Comparison of ENCODE assay signal across 9 cellular contexts in the genomic region with DNA sequence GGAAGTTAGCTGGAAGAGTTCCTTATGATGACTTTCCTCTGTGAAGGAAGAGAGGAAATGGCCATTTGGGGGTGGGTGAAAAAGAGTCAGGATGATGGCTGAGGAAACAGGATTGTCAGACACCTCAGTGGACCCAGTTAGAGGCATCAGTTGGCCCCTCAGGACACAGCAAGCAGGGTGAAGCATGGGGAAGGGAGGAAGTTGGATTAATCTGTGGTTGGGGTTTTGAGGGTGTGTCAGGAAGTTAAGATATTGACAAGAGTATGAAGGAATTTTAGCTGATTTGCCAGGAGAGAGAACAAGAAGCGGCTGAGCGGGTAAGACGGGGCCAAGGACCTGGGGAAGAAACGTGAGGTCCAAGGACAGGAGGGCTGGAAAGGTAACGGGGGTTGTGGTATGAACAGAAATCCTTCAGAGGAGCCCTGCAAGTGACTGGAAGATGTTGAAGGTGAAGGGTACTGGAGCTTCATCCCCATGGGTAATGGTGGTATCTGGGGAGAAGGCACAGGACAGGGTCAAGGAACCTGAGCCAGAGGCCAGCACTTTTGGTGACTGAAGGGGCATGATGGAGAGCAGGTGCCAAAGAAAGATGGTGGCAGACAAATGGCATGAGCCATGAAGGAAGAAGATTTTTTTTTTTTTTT. TPM values are rescaled to one million over a fixed set of nuclear protein-coding genes. Genes with fewer than 3 reads are reported as not detected.
DNase-seq lines count a peak whose midpoint lies in the region; ATAC-seq and TF ChIP-seq lines count a peak whose summit lies in the region.
"Had no signal": no experiment of that assay in that cellular context is flagged by ENCODE, and none has a peak within 500 bp of the region (broad histone marks: within the 10 kb centered on the region; RNA-seq: fewer than 3 reads in every experiment).

No MANE protein-coding gene starts in this region.

- no TSS peak for BruUV-seq in Calu3 (replicated peaks; lab: Mats Ljungman, UMichigan)

- H3K9me2 ChIP-seq in Loucy (replicated peaks; ENCODE audit: low read depth, low read length): no peaks in the 10 kb centered on the region

- H3K9me3 Mint-ChIP-seq in Calu3 (ENCODE audit: low read depth, unreplicated experiment) (no peaks in the 10 kb centered on the region), neural progenitor cell (no peaks in the 10 kb centered on the region)
- no peaks in the 10 kb centered on the region for H3K9me3 Mint-ChIP-seq in activated naive CD8-positive, alpha-beta T cell treated with anti-CD3 and anti-CD28 coated beads, Interleukin-2, amount 50 U/mL, for 24 hours

- H3K36me3 ChIP-seq in Loucy (ENCODE audit: insufficient read depth, low read length) (no peaks in the 10 kb centered on the region), neural progenitor cell (no peaks in the 10 kb centered on the region)

- H3K9me3 ChIP-seq in Loucy (ENCODE audit: insufficient read depth, low read depth, low read length) (no peaks in the 10 kb centered on the region), neural progenitor cell (ENCODE audit: low read depth) (no peaks in the 10 kb centered on the region)
- H3K9me3 ChIP-seq: lower lobe of right lung had no signal

- CTCF ChIA-PET in Calu3 (lab: Charles Lee): interaction anchor here (0.5 to 0.9 kb wide), 3 partner anchors 11 to 67 kb away, joined by 4 to 5 read pairs (median 4); no protein-coding TSS in a partner anchor

- no peak for DNase-seq in Calu3
- DNase-seq in activated naive CD8-positive, alpha-beta T cell treated with anti-CD3 and anti-CD28 coated beads, Interleukin-2, amount 50 U/mL, for 24 hours: no peak
- DNase-seq in neural progenitor cell (ENCODE audit: low spot score): no peak
- DNase-seq in GM19238 (ENCODE audit: insufficient read length, low spot score): no peak
- DNase-seq in GM20000 (ENCODE audit: low spot score): no peak
- DNase-seq in UCSD-AML1 (lab: John Stamatoyannopoulos, UW; ENCODE audit: unreplicated experiment): no peak
- DNase-seq: lower lobe of right lung, NCI-H1930 had no signal

- no peaks in the 10 kb centered on the region for H3K27me3 Mint-ChIP-seq in Calu3 (ENCODE audit: unreplicated experiment)
- H3K27me3 Mint-ChIP-seq in activated naive CD8-positive, alpha-beta T cell treated with anti-CD3 and anti-CD28 coated beads, Interleukin-2, amount 50 U/mL, for 24 hours: no peaks in the 10 kb centered on the region
- H3K27me3 Mint-ChIP-seq in neural progenitor cell (ENCODE audit: insufficient read depth, low read depth): peaks cover 4% of the 10 kb centered on the region

- H3K4me1 Mint-ChIP-seq in Calu3 (ENCODE audit: low read depth, unreplicated experiment) (peaks cover 28% of the 10 kb centered on the region), neural progenitor cell (peaks cover 31% of the 10 kb centered on the region)
- peaks cover 47% of the 10 kb centered on the region for H3K4me1 Mint-ChIP-seq in activated naive CD8-positive, alpha-beta T cell treated with anti-CD3 and anti-CD28 coated beads, Interleukin-2, amount 50 U/mL, for 24 hours

- H3K4me1 ChIP-seq in Loucy (ENCODE audit: insufficient read depth, low read length, poor library complexity, severe bottlenecking): peaks cover 31% of the 10 kb centered on the region
- peaks cover 23% of the 10 kb centered on the region for H3K4me1 ChIP-seq in neural progenitor cell

- H3K9ac ChIP-seq in Loucy (ENCODE audit: low read depth, low read length, poor library complexity, severe bottlenecking) (peak overlapping the region; percentile 54), neural progenitor cell (no peak overlapping the region)

- no peaks in the 10 kb centered on the region for H3F3A ChIP-seq in Loucy (ENCODE audit: low read depth)
- H3F3A ChIP-seq in neural progenitor cell (ENCODE audit: low read depth): peaks cover 38% of the 10 kb centered on the region

- H3K4me2 ChIP-seq in Loucy (ENCODE audit: low read depth, low read length, poor library complexity, severe bottlenecking) (peak overlapping the region; percentile 91), neural progenitor cell (no peak overlapping the region)

- intact Hi-C loops in Calu3 (cut with micrococcal nuclease; ENCODE audit: unreplicated experiment): loop anchor here (10.0 kb wide), 1 partner anchor 146 kb away; a partner anchor contains a TSS

- H2AFZ ChIP-seq in Loucy (ENCODE audit: low read length) (no peak overlapping the region), neural progenitor cell (replicated peaks) (no peak overlapping the region)

- H3K4me3 Mint-ChIP-seq in Calu3 (ENCODE audit: low read depth, unreplicated experiment) (peak overlapping the region; percentile 22), neural progenitor cell (peak overlapping the region; percentile 6)
- H3K4me3 Mint-ChIP-seq in activated naive CD8-positive, alpha-beta T cell treated with anti-CD3 and anti-CD28 coated beads, Interleukin-2, amount 50 U/mL, for 24 hours: peak overlapping the region; percentile 58

- no peak for ATAC-seq in activated naive CD8-positive, alpha-beta T cell treated with anti-CD3 and anti-CD28 coated beads, Interleukin-2, amount 50 U/mL, for 24 hours
- ATAC-seq: lower lobe of right lung had no signal

- H3K27me3 ChIP-seq in Loucy (ENCODE audit: insufficient read depth, low read length, poor library complexity, severe bottlenecking): no peaks in the 10 kb centered on the region
- H3K27me3 ChIP-seq in neural progenitor cell: no peaks in the 10 kb centered on the region

- H3K36me3 Mint-ChIP-seq in Calu3 (ENCODE audit: insufficient read depth, unreplicated experiment) (peaks cover 38% of the 10 kb centered on the region), neural progenitor cell (peaks cover 10% of the 10 kb centered on the region)
- peaks cover 31% of the 10 kb centered on the region for H3K36me3 Mint-ChIP-seq in activated naive CD8-positive, alpha-beta T cell treated with anti-CD3 and anti-CD28 coated beads, Interleukin-2, amount 50 U/mL, for 24 hours (ENCODE audit: low read depth)

- TF ChIP-seq CTCF in Calu3 (IDR thresholded peaks at IDR 0.05; ENCODE audit: unreplicated experiment) (no peak), Loucy (conservative IDR thresholded peaks at IDR 0.05; ENCODE audit: low read length) (no peak), neural progenitor cell (IDR thresholded peaks at IDR 0.05) (no peak), GM20000 (IDR thresholded peaks at IDR 0.05; ENCODE audit: extremely low read depth, missing control alignments) (no peak)

- H4K20me1 ChIP-seq in Loucy (ENCODE audit: insufficient read depth, low read length, poor library complexity, severe bottlenecking): peaks cover 25% of the 10 kb centered on the region
- H4K20me1 ChIP-seq in neural progenitor cell (ENCODE audit: low read depth): peaks cover 36% of the 10 kb centered on the region

- H3K79me2 ChIP-seq in Loucy (ENCODE audit: insufficient read depth, low read length) (peaks cover 29% of the 10 kb centered on the region), neural progenitor cell (ENCODE audit: low read depth) (peaks cover 57% of the 10 kb centered on the region)

- H3K27ac Mint-ChIP-seq in Calu3 (ENCODE audit: unreplicated experiment): peak overlapping the region; percentile 34
- H3K27ac Mint-ChIP-seq in activated naive CD8-positive, alpha-beta T cell treated with anti-CD3 and anti-CD28 coated beads, Interleukin-2, amount 50 U/mL, for 24 hours: peak overlapping the region; percentile 58
- no peak overlapping the region for H3K27ac Mint-ChIP-seq in neural progenitor cell

- no peak overlapping the region for H3K27ac ChIP-seq in neural progenitor cell

- H3K4me3 ChIP-seq in Loucy (ENCODE audit: low read length, poor library complexity, severe bottlenecking) (peak overlapping the region; percentile 61), neural progenitor cell (no peak overlapping the region)

RNA-seq across cellular contexts. Expression of a gene that starts 2.7 kb away (rescaled TPM):
- 14.0 and 15.1 TPM in 2 replicates for total RNA-seq in Calu3 (2022)
- 2.0 and 2.4 TPM in 2 replicates for total RNA-seq in neural progenitor cell (ENCODE audit: low replicate concordance)

RNA-seq across cellular contexts. Expression of a gene that starts 5.5 kb away (rescaled TPM):
- total RNA-seq in Calu3 (2022) (100 and 146 TPM in 2 replicates), neural progenitor cell (ENCODE audit: low replicate concordance) (210 and 364 TPM in 2 replicates)

RNA-seq across cellular contexts. Expression of a gene that starts 44.0 kb away (rescaled TPM):
- total RNA-seq in Calu3 (2022) (0.26 TPM in 1 of 2 replicates, not detected in the other), neural progenitor cell (ENCODE audit: low replicate concordance) (0.06 TPM in 1 of 2 replicates, not detected in the other)

Comparison
In these comparisons a context has a peak if more than half of its experiments do, and no peak if none do; other contexts are left out.
1. H3K4me3 Mint-ChIP-seq: peak in every context shown above with its lines; median percentile 58 in activated naive CD8-positive, alpha-beta T cell treated with anti-CD3 and anti-CD28 coated beads, Interleukin-2, amount 50 U/mL, for 24 hours; 22 in Calu3; 6 in neural progenitor cell.